Comparison of ENCODE assay signal across 16 cellular contexts in genomic region chr6:107718341-107718740, GRCh38.
"Had no signal": no experiment of that assay in that cellular context is flagged by ENCODE, and none has a peak within 500 bp of the region (broad histone marks: within the 10 kb centered on the region; RNA-seq: fewer than 3 reads in every experiment).

No MANE protein-coding gene starts in this region.

- H3K4me1 ChIP-seq: breast epithelium, left ventricle myocardium inferior had no signal

- DNase-seq: activated CD4-positive, alpha-beta T cell treated with anti-CD3 and anti-CD28 coated beads, Interleukin-2, amount 50 U/mL, for 48 hours; activated naive CD8-positive, alpha-beta T cell treated with anti-CD3 and anti-CD28 coated beads, Interleukin-2, amount 10 ng/mL, durations not matched to agents 7 days and 5 days; activated T-cell treated with anti-CD3 and anti-CD28 coated beads, Interleukin-2, amount 50 U/mL, for 1 hour; aorta; dorsolateral prefrontal cortex; heart right ventricle; kidney; left ventricle myocardium inferior; retina; SHP77; stimulated activated CD4-positive, alpha-beta T cell treated with anti-CD3 and anti-CD28 coated beads, Interleukin-4, amount 100 ng/mL, for 1 hour; stimulated activated CD8-positive, alpha-beta memory T cell treated with anti-CD3 and anti-CD28 coated beads, Interleukin-4, amount 100 ng/mL, for 48 hours; T-helper 2 cell had no signal

- H3K9me3 Mint-ChIP-seq: activated naive CD8-positive, alpha-beta T cell treated with anti-CD3 and anti-CD28 coated beads, Interleukin-2, amount 10 ng/mL, durations not matched to agents 7 days and 5 days had no signal

- H3K36me3 ChIP-seq: breast epithelium, heart right ventricle, left ventricle myocardium inferior had no signal

- H3K27me3 Mint-ChIP-seq: activated naive CD8-positive, alpha-beta T cell treated with anti-CD3 and anti-CD28 coated beads, Interleukin-2, amount 10 ng/mL, durations not matched to agents 7 days and 5 days had no signal

- H3K27ac Mint-ChIP-seq: activated naive CD8-positive, alpha-beta T cell treated with anti-CD3 and anti-CD28 coated beads, Interleukin-2, amount 10 ng/mL, durations not matched to agents 7 days and 5 days had no signal

- H3K4me3 ChIP-seq: breast epithelium, dorsolateral prefrontal cortex, heart right ventricle, left ventricle myocardium inferior had no signal

- ATAC-seq: activated CD4-positive, CD25-positive, alpha-beta regulatory T cell treated with anti-CD3 and anti-CD28 coated beads, Interleukin-2, amount 50 U/mL, for 24 hours; heart right ventricle; SK-N-SH treated with all-trans-retinoic acid at 6 μM for 48 hours had no signal

- H3K9me3 ChIP-seq: breast epithelium, heart right ventricle, left ventricle myocardium inferior had no signal

- H3K27me3 ChIP-seq: breast epithelium had no signal

- H3K27ac ChIP-seq: breast epithelium, dorsolateral prefrontal cortex, heart right ventricle, left ventricle myocardium inferior had no signal

- H3K4me3 Mint-ChIP-seq: activated naive CD8-positive, alpha-beta T cell treated with anti-CD3 and anti-CD28 coated beads, Interleukin-2, amount 10 ng/mL, durations not matched to agents 7 days and 5 days had no signal
